Comparison of ENCODE assay signal across 1 cellular context in genomic region chr6:161254126-161254753, GRCh38.
TF ChIP-seq lines count a peak whose summit lies in the region.

No MANE protein-coding gene starts in this region.

TF ChIP-seq in IMR-90, 13 proteins besides CTCF, POLR2A, EP300 and RAD21:
- TF ChIP-seq RFX5 (IDR thresholded peaks at IDR 0.05; ENCODE audit: low read depth, low read length) (no peak), CEBPB (IDR thresholded peaks at IDR 0.05; ENCODE audit: low read depth, low read length) (peak; percentile 84)
- TF ChIP-seq, protein P1, sequence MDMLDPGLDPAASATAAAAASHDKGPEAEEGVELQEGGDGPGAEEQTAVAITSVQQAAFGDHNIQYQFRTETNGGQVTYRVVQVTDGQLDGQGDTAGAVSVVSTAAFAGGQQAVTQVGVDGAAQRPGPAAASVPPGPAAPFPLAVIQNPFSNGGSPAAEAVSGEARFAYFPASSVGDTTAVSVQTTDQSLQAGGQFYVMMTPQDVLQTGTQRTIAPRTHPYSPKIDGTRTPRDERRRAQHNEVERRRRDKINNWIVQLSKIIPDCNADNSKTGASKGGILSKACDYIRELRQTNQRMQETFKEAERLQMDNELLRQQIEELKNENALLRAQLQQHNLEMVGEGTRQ (IDR thresholded peaks at IDR 0.05; ENCODE audit: low read depth, low read length): no peak
